In genomic region chr1:59391216-59392179, GRCh38 we compare ENCODE assay signal across 11 cellular contexts.
DNase-seq lines count a peak whose midpoint lies in the region; ATAC-seq and TF ChIP-seq lines count a peak whose summit lies in the region.
"Had no signal": no experiment of that assay in that cellular context is flagged by ENCODE, and none has a peak within 500 bp of the region (broad histone marks: within the 10 kb centered on the region; RNA-seq: fewer than 3 reads in every experiment).

No MANE protein-coding gene starts in this region.

- H3K4me1 ChIP-seq in rectal smooth muscle tissue (ENCODE audit: control insufficient read depth, insufficient read depth, low read length): peaks cover 24% of the 10 kb centered on the region

- POLR2A ChIA-PET in RWPE1 (lab: Yijun Ruan, JAX; ENCODE audit: low non-redundant PET): no interaction called here

- H3K9me3 Mint-ChIP-seq in activated naive CD8-positive, alpha-beta T cell treated with anti-CD3 and anti-CD28 coated beads, Interleukin-2, amount 50 U/mL, for 24 hours: peaks cover 4% of the 10 kb centered on the region

- H3K27me3 ChIP-seq in rectal smooth muscle tissue (ENCODE audit: control insufficient read depth, insufficient read depth, low read length): no peaks in the 10 kb centered on the region

- DNase-seq in activated naive CD8-positive, alpha-beta T cell treated with anti-CD3 and anti-CD28 coated beads, Interleukin-2, amount 50 U/mL, for 24 hours: no peak
- DNase-seq in RWPE1 (ENCODE audit: low spot score): no peak
- DNase-seq in D341Med (ENCODE audit: low spot score): no peak
- no peak for DNase-seq in NCI-H510A (lab: John Stamatoyannopoulos, UW)
- no peak for DNase-seq in midbrain (lab: John Stamatoyannopoulos, UW)
- DNase-seq: activated T-cell treated with anti-CD3 and anti-CD28 coated beads, Interleukin-2, amount 50 U/mL, for 1 hour; NCI-H524; T-helper 9 cell had no signal

- H3K4me1 Mint-ChIP-seq in activated naive CD8-positive, alpha-beta T cell treated with anti-CD3 and anti-CD28 coated beads, Interleukin-2, amount 50 U/mL, for 24 hours: peaks cover 21% of the 10 kb centered on the region

- H3K27ac ChIP-seq in rectal smooth muscle tissue (ENCODE audit: low read depth, low read length) (peak overlapping the region; percentile 94), RWPE1 (no peak overlapping the region)

- no peaks in the 10 kb centered on the region for H3K27me3 Mint-ChIP-seq in activated naive CD8-positive, alpha-beta T cell treated with anti-CD3 and anti-CD28 coated beads, Interleukin-2, amount 50 U/mL, for 24 hours

- no peak for TF ChIP-seq CTCF in RWPE1 (conservative IDR thresholded peaks at IDR 0.05; ENCODE audit: low read depth)

- no peaks in the 10 kb centered on the region for H3K36me3 Mint-ChIP-seq in activated naive CD8-positive, alpha-beta T cell treated with anti-CD3 and anti-CD28 coated beads, Interleukin-2, amount 50 U/mL, for 24 hours (ENCODE audit: low read depth)

- H3K9ac ChIP-seq in rectal smooth muscle tissue (ENCODE audit: low read length): no peak overlapping the region

- no peak overlapping the region for H3K4me3 Mint-ChIP-seq in activated naive CD8-positive, alpha-beta T cell treated with anti-CD3 and anti-CD28 coated beads, Interleukin-2, amount 50 U/mL, for 24 hours

- peak overlapping the region; percentile 35 for H3K27ac Mint-ChIP-seq in activated naive CD8-positive, alpha-beta T cell treated with anti-CD3 and anti-CD28 coated beads, Interleukin-2, amount 50 U/mL, for 24 hours

- H3K4me3 ChIP-seq in rectal smooth muscle tissue (ENCODE audit: low read length): no peak overlapping the region

- CTCF ChIA-PET in RWPE1 (lab: Yijun Ruan, JAX): no interaction called here

- no peaks in the 10 kb centered on the region for H3K36me3 ChIP-seq in rectal smooth muscle tissue (ENCODE audit: control insufficient read depth, insufficient read depth, low read length)

- ATAC-seq in GM19324 (IDR thresholded peaks at IDR 0.05; ENCODE audit: low FRiP score, unreplicated experiment): peak; percentile 49
- ATAC-seq in HG02870 (IDR thresholded peaks at IDR 0.05; ENCODE audit: unreplicated experiment): peak; percentile 76
- ATAC-seq in activated naive CD8-positive, alpha-beta T cell treated with anti-CD3 and anti-CD28 coated beads, Interleukin-2, amount 50 U/mL, for 24 hours: peak; percentile 77
